1 cellular context compared by ENCODE assay signal in genomic region chr10:77962350-77963146, GRCh38.
TF ChIP-seq lines count a peak whose summit lies in the region.

No MANE protein-coding gene starts in this region.

TF ChIP-seq in GM23338, 12 proteins besides CTCF, POLR2A, EP300 and RAD21 (continued from another document):
- TF ChIP-seq REST (IDR thresholded peaks at IDR 0.05; ENCODE audit: unreplicated experiment) (no peak), EZH2 (IDR thresholded peaks at IDR 0.05; ENCODE audit: low read depth, unreplicated experiment) (no peak), EZH2phosphoT487 (IDR thresholded peaks at IDR 0.05; ENCODE audit: unreplicated experiment) (no peak), JUNB (IDR thresholded peaks at IDR 0.05; ENCODE audit: unreplicated experiment) (no peak), NANOG (IDR thresholded peaks at IDR 0.05; ENCODE audit: borderline replicate concordance) (no peak), STAT1 (IDR thresholded peaks at IDR 0.05; ENCODE audit: unreplicated experiment) (no peak), CREB1 (CRISPR knock-in tag; IDR thresholded peaks at IDR 0.05; ENCODE audit: low read depth) (no peak), POLR2AphosphoS5 (IDR thresholded peaks at IDR 0.05; ENCODE audit: low read depth) (no peak), ZNF462 (CRISPR knock-in tag; IDR thresholded peaks at IDR 0.05) (no peak)
